Comparison of ENCODE assay signal across 1 cellular context in genomic region chr10:34178756-34179155, GRCh38.
TF ChIP-seq lines count a peak whose summit lies in the region.

No MANE protein-coding gene starts in this region.

TF ChIP-seq in GM23338, 12 proteins besides CTCF, POLR2A, EP300 and RAD21 (continued from another document):
- TF ChIP-seq REST (IDR thresholded peaks at IDR 0.05; ENCODE audit: unreplicated experiment) (no peak), JUNB (IDR thresholded peaks at IDR 0.05; ENCODE audit: unreplicated experiment) (no peak), NANOG (IDR thresholded peaks at IDR 0.05; ENCODE audit: borderline replicate concordance) (no peak), CREB1 (CRISPR knock-in tag; IDR thresholded peaks at IDR 0.05; ENCODE audit: low read depth) (no peak), EZH2 (IDR thresholded peaks at IDR 0.05; ENCODE audit: low read depth, unreplicated experiment) (no peak), EZH2phosphoT487 (IDR thresholded peaks at IDR 0.05; ENCODE audit: unreplicated experiment) (no peak), ZNF331 (CRISPR knock-in tag; IDR thresholded peaks at IDR 0.05; ENCODE audit: low read depth) (no peak), ETS1 (IDR thresholded peaks at IDR 0.05) (no peak), ZNF114 (CRISPR knock-in tag; IDR thresholded peaks at IDR 0.05) (no peak)
